10 cellular contexts compared by ENCODE assay signal in genomic region chr11:122235615-122236014, GRCh38.
A peak's percentile ranks its signal among the peaks of the same experiment; 100 is the strongest.
DNase-seq lines count a peak whose midpoint lies in the region; ATAC-seq and TF ChIP-seq lines count a peak whose summit lies in the region.
"Had no signal": no experiment of that assay in that cellular context is flagged by ENCODE, and none has a peak within 500 bp of the region (broad histone marks: within the 10 kb centered on the region; RNA-seq: fewer than 3 reads in every experiment).

No MANE protein-coding gene starts in this region.

- no peaks in the 10 kb centered on the region; a peak in 1 of 4 replicates for H3K4me1 ChIP-seq in SK-N-SH (ENCODE audit: control insufficient read depth in 1 of 2, insufficient read depth in 2 of 2, low read depth in 1 of 2, low read length in 1 of 2)
- H3K4me1 ChIP-seq in stomach smooth muscle (ENCODE audit: control insufficient read depth, insufficient read depth, low read length), result no peaks in the 10 kb centered on the region
- H3K4me1 ChIP-seq in neural progenitor cell, result no peaks in the 10 kb centered on the region

- H3K27ac Mint-ChIP-seq in neural progenitor cell, result no peak overlapping the region

- CTCF ChIA-PET in SK-N-SH (lab: Yijun Ruan, JAX), result interaction anchor here (1.5 kb wide), 1 partner anchor 20 kb away, joined by 5 read pairs; no protein-coding TSS in a partner anchor

- no peak for TF ChIP-seq RAD21 in SK-N-SH (IDR thresholded peaks at IDR 0.05; ENCODE audit: low read length)

- POLR2A ChIA-PET in SK-N-SH (lab: Yijun Ruan, JAX), result no interaction called here

- H3K79me2 ChIP-seq in SK-N-SH (ENCODE audit: insufficient read depth) (no peaks in the 10 kb centered on the region), neural progenitor cell (ENCODE audit: low read depth) (no peaks in the 10 kb centered on the region)

- H2AFZ ChIP-seq in SK-N-SH (ENCODE audit: low read depth) (no peak overlapping the region), neural progenitor cell (replicated peaks) (no peak overlapping the region)

- H3K4me3 Mint-ChIP-seq in neural progenitor cell, result no peak overlapping the region

- H3K27ac ChIP-seq in SK-N-SH (ENCODE audit: low read depth in 2 of 2, low read length in 1 of 2), result no peak overlapping the region; a peak in 2 of 4 replicates
- peak overlapping the region; percentile 33 for H3K27ac ChIP-seq in stomach smooth muscle (ENCODE audit: low read length)
- H3K27ac ChIP-seq in neural progenitor cell, result no peak overlapping the region

- no peak for TF ChIP-seq EP300 in SK-N-SH (IDR thresholded peaks at IDR 0.05; ENCODE audit: borderline replicate concordance in 1 of 2, low read depth in 1 of 2, low read length in 1 of 2)

- H3K27me3 Mint-ChIP-seq in neural progenitor cell (ENCODE audit: insufficient read depth, low read depth), result no peaks in the 10 kb centered on the region

- no peak for ATAC-seq in HG02759 (IDR thresholded peaks at IDR 0.05; ENCODE audit: unreplicated experiment)

- H4K20me1 ChIP-seq in SK-N-SH (ENCODE audit: insufficient read depth) (no peaks in the 10 kb centered on the region), neural progenitor cell (ENCODE audit: low read depth) (no peaks in the 10 kb centered on the region)

- peaks cover 23% of the 10 kb centered on the region for H3K36me3 Mint-ChIP-seq in neural progenitor cell

- H3K9me2 ChIP-seq in SK-N-SH, result no peaks in the 10 kb centered on the region

- peak overlapping the region; percentile 30; the same call in 1 of the 2 replicates for H3K4me2 ChIP-seq in SK-N-SH
- no peak overlapping the region for H3K4me2 ChIP-seq in neural progenitor cell

- no peaks in the 10 kb centered on the region for H3K36me3 ChIP-seq in SK-N-SH (replicated peaks in 1 of 2; ENCODE audit: control insufficient read depth in 1 of 2, insufficient read depth in 2 of 2, low read length in 1 of 2)
- no peaks in the 10 kb centered on the region for H3K36me3 ChIP-seq in stomach smooth muscle (ENCODE audit: control insufficient read depth in 2 of 2, insufficient read depth in 2 of 2, low read length in 2 of 2)
- no peaks in the 10 kb centered on the region for H3K36me3 ChIP-seq in neural progenitor cell

- peaks cover 12% of the 10 kb centered on the region for H3K9me3 Mint-ChIP-seq in neural progenitor cell

- no peak overlapping the region for H3K4me3 ChIP-seq in SK-N-SH (ENCODE audit: low read depth in 2 of 2, low read length in 1 of 2)
- no peak overlapping the region for H3K4me3 ChIP-seq in foreskin fibroblast (ENCODE audit: low read depth in 1 of 2, low read length in 2 of 2)
- no peak overlapping the region for H3K4me3 ChIP-seq in stomach smooth muscle (ENCODE audit: low read length in 2 of 2)
- no peak overlapping the region for H3K4me3 ChIP-seq in neural progenitor cell

- no peaks in the 10 kb centered on the region for H3K27me3 ChIP-seq in SK-N-SH (ENCODE audit: insufficient read depth)
- H3K27me3 ChIP-seq in stomach smooth muscle (ENCODE audit: control insufficient read depth in 1 of 2, insufficient read depth in 2 of 2, low read length in 2 of 2), result no peaks in the 10 kb centered on the region
- H3K27me3 ChIP-seq in neural progenitor cell, result no peaks in the 10 kb centered on the region

- H3K9me3 ChIP-seq in SK-N-SH (no peaks in the 10 kb centered on the region), stomach smooth muscle (ENCODE audit: control insufficient read depth in 2 of 2, low read length in 2 of 2) (no peaks in the 10 kb centered on the region), neural progenitor cell (ENCODE audit: low read depth) (no peaks in the 10 kb centered on the region)

- H3K9ac ChIP-seq in SK-N-SH (no peak overlapping the region), stomach smooth muscle (ENCODE audit: low read length in 2 of 2) (no peak overlapping the region), neural progenitor cell (no peak overlapping the region)

- TF ChIP-seq CTCF in SK-N-SH (IDR thresholded peaks at IDR 0.05), result no peak
- no peak for TF ChIP-seq CTCF in foreskin fibroblast (IDR thresholded peaks at IDR 0.05; ENCODE audit: low read depth, low read length)
- no peak for TF ChIP-seq CTCF in neural progenitor cell (IDR thresholded peaks at IDR 0.05)

- 21% methylated on average over 3 of the region's 3 CpGs for WGBS in SK-N-SH (ENCODE audit: low lambda C conversion rate)

- H3F3A ChIP-seq in SK-N-SH (replicated peaks; ENCODE audit: insufficient read depth), result no peaks in the 10 kb centered on the region
- H3F3A ChIP-seq in neural progenitor cell (ENCODE audit: low read depth), result no peaks in the 10 kb centered on the region

- peak; percentile 12 for DNase-seq in NCI-H2227 (lab: John Stamatoyannopoulos, UW; ENCODE audit: unreplicated experiment)
- DNase-seq in NCI-H2227 treated with DMSO at 0.1 percent for 48 hours (lab: John Stamatoyannopoulos, UW), result no peak
- DNase-seq in SK-N-SH, result no peak
- peak; percentile 90 to 94 for DNase-seq in foreskin fibroblast
- no peak for DNase-seq in neural progenitor cell (ENCODE audit: low spot score)
- DNase-seq in NCI-H1105 (lab: John Stamatoyannopoulos, UW), result no peak
- DNase-seq: central memory CD4-positive, alpha-beta T cell; retina had no signal

- H3K4me1 Mint-ChIP-seq in neural progenitor cell, result peaks cover 12% of the 10 kb centered on the region

TF ChIP-seq in SK-N-SH, 30 proteins besides CTCF, POLR2A, EP300 and RAD21:
- no peak for TF ChIP-seq ELF1 (IDR thresholded peaks at IDR 0.05)
- TF ChIP-seq USF1 (IDR thresholded peaks at IDR 0.05; ENCODE audit: borderline replicate concordance, low read depth), result no peak
- peak; percentile 14; the same call in 1 of the 2 replicates for TF ChIP-seq NFIC (IDR thresholded peaks at IDR 0.05; ENCODE audit: borderline replicate concordance)
- TF ChIP-seq FOSL2 (IDR thresholded peaks at IDR 0.05; ENCODE audit: borderline replicate concordance, low read depth), result peak; percentile 18; the same call in 1 of the 2 replicates
- TF ChIP-seq POLR2AphosphoS5 (IDR thresholded peaks at IDR 0.05; ENCODE audit: low read depth, low read length), result peak; percentile 49; the same call in 1 of the 2 replicates
- TF ChIP-seq JUND (IDR thresholded peaks at IDR 0.05), result peak; percentile 44; the same call in 1 of the 2 replicates
- TF ChIP-seq GATA2 (CRISPR knock-in tag; IDR thresholded peaks at IDR 0.05), result no peak
- TF ChIP-seq PBX3 (IDR thresholded peaks at IDR 0.05), result peak; percentile 85
- TF ChIP-seq MEF2A (IDR thresholded peaks at IDR 0.05; ENCODE audit: borderline replicate concordance, low read depth), result no peak
- 0 out of 2 replicates have a peak, but pooled peaks have one; percentile 13 for TF ChIP-seq REST (IDR thresholded peaks at IDR 0.05; ENCODE audit: low read depth, low read length)
- TF ChIP-seq TCF12 (IDR thresholded peaks at IDR 0.05), result peak; percentile 85
TF ChIP-seq in SK-N-SH: peak in this region for 7.

Comparison
In these comparisons a context has a peak if more than half of its experiments do, and no peak if none do; other contexts are left out.
1. DNase-seq: peak in NCI-H2227 (single experiment) and foreskin fibroblast (2 of 2); none in NCI-H2227 treated with DMSO at 0.1 percent for 48 hours (single experiment), SK-N-SH (single experiment), neural progenitor cell (single experiment) and NCI-H1105 (single experiment).